Comparison of ENCODE assay signal across 8 cellular contexts in genomic region chr12:12999959-13000615, GRCh38. TPM values are rescaled to one million over a fixed set of nuclear protein-coding genes. Genes with fewer than 3 reads are reported as not detected.
DNase-seq lines count a peak whose midpoint lies in the region; ATAC-seq lines count a peak whose summit lies in the region.

A gene with protein sequence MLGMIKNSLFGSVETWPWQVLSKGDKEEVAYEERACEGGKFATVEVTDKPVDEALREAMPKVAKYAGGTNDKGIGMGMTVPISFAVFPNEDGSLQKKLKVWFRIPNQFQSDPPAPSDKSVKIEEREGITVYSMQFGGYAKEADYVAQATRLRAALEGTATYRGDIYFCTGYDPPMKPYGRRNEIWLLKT (minus strand): TSS chr12:13000265. CDS start chr12:13000114, 151 bp downstream.

- H3K4me1 Mint-ChIP-seq in natural killer cell treated with Interleukin-12 subunit alpha and Interleukin-12 subunit beta and Interleukin-15 and Interleukin-18, amount 100 ng/mL, for 72 hours (ENCODE audit: low read depth in 2 of 2), result peaks cover 28 to 33% of the 10 kb centered on the region in 2 donors

- DNase-seq in DMS79 (lab: John Stamatoyannopoulos, UW), result peak; percentile 66
- peak; percentile 99 for DNase-seq in H7
- DNase-seq in LoVo (ENCODE audit: low spot score), result peak; percentile 99
- peak; percentile 14 for DNase-seq in SIG-M5 (lab: John Stamatoyannopoulos, UW)
- DNase-seq in activated effector memory CD4-positive, alpha-beta T cell treated with anti-CD3 and anti-CD28 coated beads, Interleukin-2, amount 50 U/mL, for 16 hours, result peak; percentile 99
- peak; percentile 79 for DNase-seq in fibroblast of peridontal ligament (ENCODE audit: extremely low read depth)
- DNase-seq in natural killer cell treated with Interleukin-12 subunit alpha and Interleukin-12 subunit beta and Interleukin-15 and Interleukin-18, amount 100 ng/mL, for 72 hours (ENCODE audit: low spot score), result peak; percentile 96
- DNase-seq in stimulated activated naive CD4-positive, alpha-beta T cell treated with Interleukin-2 at 50 U/mL for 16 hours (lab: John Stamatoyannopoulos, UW), result peak; percentile 96

- ATAC-seq in natural killer cell treated with Interleukin-12 subunit alpha and Interleukin-12 subunit beta and Interleukin-15 and Interleukin-18, amount 100 ng/mL, for 72 hours, result peak; percentile 97

- peaks cover 7 to 10% of the 10 kb centered on the region in 2 donors for H3K27me3 Mint-ChIP-seq in natural killer cell treated with Interleukin-12 subunit alpha and Interleukin-12 subunit beta and Interleukin-15 and Interleukin-18, amount 100 ng/mL, for 72 hours

- no peaks in the 10 kb centered on the region for H3K9me3 Mint-ChIP-seq in natural killer cell treated with Interleukin-12 subunit alpha and Interleukin-12 subunit beta and Interleukin-15 and Interleukin-18, amount 100 ng/mL, for 72 hours

- H3K27ac Mint-ChIP-seq in natural killer cell treated with Interleukin-12 subunit alpha and Interleukin-12 subunit beta and Interleukin-15 and Interleukin-18, amount 100 ng/mL, for 72 hours, result peak within 1 kb of the TSS; percentile 62 to 71

- peaks cover 19% of the 10 kb centered on the region for H3K27me3 ChIP-seq in H7 (ENCODE audit: control insufficient read depth, insufficient read depth, low read length)

- peak within 1 kb of the TSS; percentile 92 for H3K4me3 Mint-ChIP-seq in natural killer cell treated with Interleukin-12 subunit alpha and Interleukin-12 subunit beta and Interleukin-15 and Interleukin-18, amount 100 ng/mL, for 72 hours

- no peaks in the 10 kb centered on the region for H3K36me3 ChIP-seq in H7 (replicated peaks; ENCODE audit: control insufficient read depth, insufficient read depth, low read length)

- peak within 1 kb of the TSS; percentile 80 for H3K4me3 ChIP-seq in H7 (ENCODE audit: insufficient read depth, low read depth, low read length)

- no peaks in the 10 kb centered on the region for H3K36me3 Mint-ChIP-seq in natural killer cell treated with Interleukin-12 subunit alpha and Interleukin-12 subunit beta and Interleukin-15 and Interleukin-18, amount 100 ng/mL, for 72 hours

RNA-seq across cellular contexts. Expression of the gene that starts here (rescaled TPM):
- total RNA-seq in H7 (2014; rRNA removed; shearing (Covaris generic)), result 5.0 and 5.6 TPM in 2 replicates
- total RNA-seq in natural killer cell treated with Interleukin-12 subunit alpha and Interleukin-12 subunit beta and Interleukin-15 and Interleukin-18, amount 100 ng/mL, for 72 hours, result 10 to 100 TPM; 11.2 to 13.9 TPM

Comparison
In these comparisons a context has a peak if more than half of its experiments do, and no peak if none do; other contexts are left out.
1. Peak in every context shown above with its lines: DNase-seq, ATAC-seq and H3K4me3 ChIP-seq.
2. DNase-seq: peak in every context shown above with its lines; median percentile 99 in H7; 99 in LoVo; 99 in activated effector memory CD4-positive, alpha-beta T cell treated with anti-CD3 and anti-CD28 coated beads, Interleukin-2, amount 50 U/mL, for 16 hours; 96 in natural killer cell treated with Interleukin-12 subunit alpha and Interleukin-12 subunit beta and Interleukin-15 and Interleukin-18, amount 100 ng/mL, for 72 hours; 96 in stimulated activated naive CD4-positive, alpha-beta T cell treated with Interleukin-2 at 50 U/mL for 16 hours; 79 in fibroblast of peridontal ligament; 66 in DMS79; 14 in SIG-M5.